28 cellular contexts compared by ENCODE assay signal in the genomic region with DNA sequence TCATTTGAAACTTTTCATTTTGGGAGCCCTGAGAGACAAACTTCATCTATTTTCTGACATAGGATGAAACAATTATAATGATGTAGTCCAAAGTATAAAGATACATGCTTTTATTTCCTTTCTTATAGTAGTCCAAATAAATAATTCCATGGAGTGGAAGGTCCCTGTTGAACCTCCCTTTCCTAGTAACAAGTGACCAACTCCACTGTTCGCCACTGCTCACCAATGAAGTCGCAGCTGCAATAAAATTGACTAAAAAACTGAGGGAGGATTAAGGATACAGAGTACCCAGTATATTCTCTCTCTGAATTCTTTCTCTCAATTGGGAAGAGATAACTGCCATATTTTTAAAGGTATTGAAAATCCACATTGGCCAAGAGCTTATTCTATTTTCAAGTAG. TPM values are rescaled to one million over a fixed set of nuclear protein-coding genes. Genes with fewer than 3 reads are reported as not detected.
"Had no signal": no experiment of that assay in that cellular context is flagged by ENCODE, and none has a peak within 500 bp of the region (broad histone marks: within the 10 kb centered on the region; RNA-seq: fewer than 3 reads in every experiment).

No MANE protein-coding gene starts in this region.

- H3K4me3 ChIP-seq: breast epithelium, colonic mucosa, neural progenitor cell, spleen, suprapubic skin, tibial artery, upper lobe of right lung had no signal

- H3K9ac ChIP-seq: neural progenitor cell had no signal

- H2AFZ ChIP-seq: neural progenitor cell had no signal

- H3K4me2 ChIP-seq: neural progenitor cell had no signal

- H3K36me3 Mint-ChIP-seq: activated naive CD4-positive, alpha-beta T cell treated with anti-CD3 and anti-CD28 coated beads, Interleukin-2, amount 10 ng/mL, durations not matched to agents 7 days and 5 days; memory B cell; naive thymus-derived CD4-positive, alpha-beta T cell; neural progenitor cell had no signal

- H3K27me3 Mint-ChIP-seq: activated naive CD4-positive, alpha-beta T cell treated with anti-CD3 and anti-CD28 coated beads, Interleukin-2, amount 10 ng/mL, durations not matched to agents 7 days and 5 days had no signal

- H3K9me3 ChIP-seq: breast epithelium, colonic mucosa, spleen, suprapubic skin, tibial artery, upper lobe of right lung had no signal

- DNase-seq: activated CD4-positive, alpha-beta T cell treated with anti-CD3 and anti-CD28 coated beads for 48 hours; activated CD4-positive, alpha-beta T cell treated with anti-CD3 and anti-CD28 coated beads, Interleukin-2, amount 50 U/mL, for 48 hours; activated CD8-positive, alpha-beta memory T cell treated with anti-CD3 and anti-CD28 coated beads for 24 hours; activated gamma-delta T cell; activated naive CD4-positive, alpha-beta T cell treated with anti-CD3 and anti-CD28 coated beads, Interleukin-2, amount 10 ng/mL, durations not matched to agents 7 days and 5 days; amniotic stem cell; central memory CD4-positive, alpha-beta T cell; colonic mucosa; effector CD8-positive, alpha-beta T cell; head of caudate nucleus; hippocampal formation; midbrain; naive thymus-derived CD4-positive, alpha-beta T cell; occipital lobe; right cardiac atrium; spleen; stimulated activated naive CD4-positive, alpha-beta T cell; T1000; tibial artery; upper lobe of right lung; WERI-Rb-1 had no signal

- H3K36me3 ChIP-seq: breast epithelium, colonic mucosa, neural progenitor cell, spleen, suprapubic skin, tibial artery, upper lobe of right lung, WERI-Rb-1 had no signal

- H3K27ac ChIP-seq: breast epithelium, colonic mucosa, neural progenitor cell, spleen, suprapubic skin, tibial artery, upper lobe of right lung, WERI-Rb-1 had no signal

- H3K27ac Mint-ChIP-seq: activated naive CD4-positive, alpha-beta T cell treated with anti-CD3 and anti-CD28 coated beads, Interleukin-2, amount 10 ng/mL, durations not matched to agents 7 days and 5 days; memory B cell; naive thymus-derived CD4-positive, alpha-beta T cell; neural progenitor cell; T-helper 1 cell treated with Interleukin-12 subunit alpha and Interleukin-12 subunit beta and Interleukin-4 antibody, amounts not matched to agents 30 μg/mL and 1 μg/mL, for 36 hours had no signal

- H3K4me1 Mint-ChIP-seq: memory B cell; naive thymus-derived CD4-positive, alpha-beta T cell; neural progenitor cell had no signal

- FAIRE-seq: endometrium had no signal

- ATAC-seq: right cardiac atrium had no signal

- H3K9me3 Mint-ChIP-seq: activated naive CD4-positive, alpha-beta T cell treated with anti-CD3 and anti-CD28 coated beads, Interleukin-2, amount 10 ng/mL, durations not matched to agents 7 days and 5 days; memory B cell; neural progenitor cell; T-helper 1 cell treated with Interleukin-12 subunit alpha and Interleukin-12 subunit beta and Interleukin-4 antibody, amounts not matched to agents 30 μg/mL and 1 μg/mL, for 36 hours had no signal

- H3K27me3 ChIP-seq: breast epithelium, colonic mucosa, neural progenitor cell, spleen, suprapubic skin, tibial artery, upper lobe of right lung had no signal

- H3K4me1 ChIP-seq: breast epithelium, colonic mucosa, neural progenitor cell, spleen, suprapubic skin, tibial artery, upper lobe of right lung had no signal

- H3K4me3 Mint-ChIP-seq: activated naive CD4-positive, alpha-beta T cell treated with anti-CD3 and anti-CD28 coated beads, Interleukin-2, amount 10 ng/mL, durations not matched to agents 7 days and 5 days; memory B cell; naive thymus-derived CD4-positive, alpha-beta T cell; neural progenitor cell; T-helper 1 cell treated with Interleukin-12 subunit alpha and Interleukin-12 subunit beta and Interleukin-4 antibody, amounts not matched to agents 30 μg/mL and 1 μg/mL, for 36 hours had no signal

RNA-seq across cellular contexts. Expression of a gene that starts 14.1 kb away (rescaled TPM):
- total RNA-seq: breast epithelium; colonic mucosa; dermis microvascular lymphatic vessel endothelial cell; naive thymus-derived CD4-positive, alpha-beta T cell; occipital lobe; right cardiac atrium; spleen had no signal
- polyA plus RNA-seq: naive thymus-derived CD4-positive, alpha-beta T cell; right cardiac atrium; spleen had no signal
